ENCODE assay signal across 1 cellular context in genomic region chr17:7922499-7923289, GRCh38.
TF ChIP-seq lines count a peak whose summit lies in the region.

No MANE protein-coding gene starts in this region.

TF ChIP-seq in HepG2, 621 proteins besides CTCF, POLR2A, EP300 and RAD21:
- TF ChIP-seq CREB1 (IDR thresholded peaks at IDR 0.05), result peak; percentile 40; the same call in 1 of the 2 replicates
- TF ChIP-seq CREB1 (CRISPR knock-in tag; IDR thresholded peaks at IDR 0.05), result no peak
- no peak for TF ChIP-seq POLR2AphosphoS2 (IDR thresholded peaks at IDR 0.05; ENCODE audit: low read depth, low read length)
